In genomic region chr15:75648156-75649000, GRCh38 we compare ENCODE assay signal across 1 cellular context.
A peak's percentile ranks its signal among the peaks of the same experiment; 100 is the strongest.
TF ChIP-seq lines count a peak whose summit lies in the region.

No MANE protein-coding gene starts in this region.

TF ChIP-seq in HepG2, 621 proteins besides CTCF, POLR2A, EP300 and RAD21 (continued from another document):
- TF ChIP-seq BRCA1 (CRISPR knock-in tag; IDR thresholded peaks at IDR 0.05) (peak; percentile 75; the same call in 1 of the 2 replicates), POLR2AphosphoS5 (IDR thresholded peaks at IDR 0.05; ENCODE audit: low read depth, low read length) (peak; percentile 59; the same call in 1 of the 2 replicates), ZNF12 (CRISPR knock-in tag; IDR thresholded peaks at IDR 0.05) (0 out of 2 replicates have a peak, but pooled peaks have one; percentile 12), HNF4A (CRISPR knock-in tag; IDR thresholded peaks at IDR 0.05) (peak; percentile 26; the same call in 1 of the 2 replicates), MAZ (IDR thresholded peaks at IDR 0.05; ENCODE audit: borderline replicate concordance, low read depth, low read length) (peak; percentile 22), MAZ (CRISPR knock-in tag; IDR thresholded peaks at IDR 0.05; ENCODE audit: low read depth) (no peak), GABPA (IDR thresholded peaks at IDR 0.05; ENCODE audit: low read depth, low read length) (no peak), GABPA (CRISPR knock-in tag; IDR thresholded peaks at IDR 0.05; ENCODE audit: low read depth) (peak; percentile 36; the same call in 1 of the 2 replicates), PHF21A (CRISPR knock-in tag; IDR thresholded peaks at IDR 0.05) (peak; percentile 31; the same call in 1 of the 2 replicates), KDM6A (CRISPR knock-in tag; IDR thresholded peaks at IDR 0.05; ENCODE audit: low read depth) (peak; percentile 19; the same call in 1 of the 2 replicates), KLF11 (CRISPR knock-in tag; IDR thresholded peaks at IDR 0.05) (no peak), ZNF317 (CRISPR knock-in tag; IDR thresholded peaks at IDR 0.05) (0 out of 2 replicates have a peak, but pooled peaks have one; percentile 45), ZNF609 (CRISPR knock-in tag; IDR thresholded peaks at IDR 0.05; ENCODE audit: borderline replicate concordance) (peak; percentile 9; the same call in 1 of the 2 replicates), POLR2G (IDR thresholded peaks at IDR 0.05; ENCODE audit: low read depth, low read length) (peak; percentile 12; the same call in 1 of the 2 replicates), TOPORS (CRISPR knock-in tag; IDR thresholded peaks at IDR 0.05) (no peak), ZNF556 (CRISPR knock-in tag; IDR thresholded peaks at IDR 0.05; ENCODE audit: borderline replicate concordance) (0 out of 2 replicates have a peak, but pooled peaks have one; percentile 26), ZNF343 (CRISPR knock-in tag; IDR thresholded peaks at IDR 0.05) (0 out of 2 replicates have a peak, but pooled peaks have one; percentile 21), SIN3A (IDR thresholded peaks at IDR 0.05; ENCODE audit: borderline replicate concordance, low read depth, low read length) (peak; percentile 62; the same call in 1 of the 2 replicates), DNMT3B (CRISPR knock-in tag; conservative IDR thresholded peaks at IDR 0.05) (0 out of 2 replicates have a peak, but pooled peaks have one; percentile 31), TEF (CRISPR knock-in tag; IDR thresholded peaks at IDR 0.05) (peak; percentile 76; the same call in 1 of the 2 replicates), PRDM10 (CRISPR knock-in tag; IDR thresholded peaks at IDR 0.05; ENCODE audit: low read depth) (peak; percentile 34; the same call in 1 of the 2 replicates), THYN1 (CRISPR knock-in tag; IDR thresholded peaks at IDR 0.05; ENCODE audit: borderline replicate concordance, low read depth) (no peak), SKI (IDR thresholded peaks at IDR 0.05; ENCODE audit: partially characterized antibody) (peak; percentile 48), GATAD1 (CRISPR knock-in tag; IDR thresholded peaks at IDR 0.05) (0 out of 2 replicates have a peak, but pooled peaks have one; percentile 1), ELF1 (CRISPR knock-in tag; IDR thresholded peaks at IDR 0.05) (0 out of 2 replicates have a peak, but pooled peaks have one; percentile 3), NBN (conservative IDR thresholded peaks at IDR 0.05) (no peak), KAT8 (CRISPR knock-in tag; IDR thresholded peaks at IDR 0.05) (peak; percentile 2; the same call in 1 of the 2 replicates)
- TF ChIP-seq, protein P1, sequence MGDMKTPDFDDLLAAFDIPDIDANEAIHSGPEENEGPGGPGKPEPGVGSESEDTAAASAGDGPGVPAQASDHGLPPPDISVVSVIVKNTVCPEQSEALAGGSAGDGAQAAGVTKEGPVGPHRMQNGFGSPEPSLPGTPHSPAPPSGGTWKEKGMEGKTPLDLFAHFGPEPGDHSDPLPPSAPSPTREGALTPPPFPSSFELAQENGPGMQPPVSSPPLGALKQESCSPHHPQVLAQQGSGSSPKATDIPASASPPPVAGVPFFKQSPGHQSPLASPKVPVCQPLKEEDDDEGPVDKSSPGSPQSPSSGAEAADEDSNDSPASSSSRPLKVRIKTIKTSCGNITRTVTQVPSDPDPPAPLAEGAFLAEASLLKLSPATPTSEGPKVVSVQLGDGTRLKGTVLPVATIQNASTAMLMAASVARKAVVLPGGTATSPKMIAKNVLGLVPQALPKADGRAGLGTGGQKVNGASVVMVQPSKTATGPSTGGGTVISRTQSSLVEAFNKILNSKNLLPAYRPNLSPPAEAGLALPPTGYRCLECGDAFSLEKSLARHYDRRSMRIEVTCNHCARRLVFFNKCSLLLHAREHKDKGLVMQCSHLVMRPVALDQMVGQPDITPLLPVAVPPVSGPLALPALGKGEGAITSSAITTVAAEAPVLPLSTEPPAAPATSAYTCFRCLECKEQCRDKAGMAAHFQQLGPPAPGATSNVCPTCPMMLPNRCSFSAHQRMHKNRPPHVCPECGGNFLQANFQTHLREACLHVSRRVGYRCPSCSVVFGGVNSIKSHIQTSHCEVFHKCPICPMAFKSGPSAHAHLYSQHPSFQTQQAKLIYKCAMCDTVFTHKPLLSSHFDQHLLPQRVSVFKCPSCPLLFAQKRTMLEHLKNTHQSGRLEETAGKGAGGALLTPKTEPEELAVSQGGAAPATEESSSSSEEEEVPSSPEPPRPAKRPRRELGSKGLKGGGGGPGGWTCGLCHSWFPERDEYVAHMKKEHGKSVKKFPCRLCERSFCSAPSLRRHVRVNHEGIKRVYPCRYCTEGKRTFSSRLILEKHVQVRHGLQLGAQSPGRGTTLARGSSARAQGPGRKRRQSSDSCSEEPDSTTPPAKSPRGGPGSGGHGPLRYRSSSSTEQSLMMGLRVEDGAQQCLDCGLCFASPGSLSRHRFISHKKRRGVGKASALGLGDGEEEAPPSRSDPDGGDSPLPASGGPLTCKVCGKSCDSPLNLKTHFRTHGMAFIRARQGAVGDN (CRISPR knock-in tag; IDR thresholded peaks at IDR 0.05) = peak; percentile 2
